Comparison of ENCODE assay signal across 17 cellular contexts in genomic region chrX:68681443-68681941, GRCh38. TPM values are rescaled to one million over a fixed set of nuclear protein-coding genes. Genes with fewer than 3 reads are reported as not detected.
DNase-seq lines count a peak whose midpoint lies in the region; ATAC-seq and TF ChIP-seq lines count a peak whose summit lies in the region.
"Had no signal": no experiment of that assay in that cellular context is flagged by ENCODE, and none has a peak within 500 bp of the region (broad histone marks: within the 10 kb centered on the region; RNA-seq: fewer than 3 reads in every experiment).

No MANE protein-coding gene starts in this region.

- 40 to 65% (median 50%) methylated on average over 1 to 2 of the region's 2 CpGs for WGBS in adrenal gland, 4 donors

- TF ChIP-seq POLR2A in adrenal gland (IDR thresholded peaks at IDR 0.05): no peak

- H3K9me3 ChIP-seq in adrenal gland (replicated peaks in 1 of 3): no peaks in the 10 kb centered on the region
- no peaks in the 10 kb centered on the region for H3K9me3 ChIP-seq in PC-9 (ENCODE audit: insufficient read depth, low read depth)
- H3K9me3 ChIP-seq: colonic mucosa had no signal

- no peaks in the 10 kb centered on the region for H3K9me2 ChIP-seq in PC-9 (ENCODE audit: insufficient read depth)

- no peaks in the 10 kb centered on the region for H3K36me3 ChIP-seq in adrenal gland (replicated peaks in 1 of 2)
- no peaks in the 10 kb centered on the region for H3K36me3 ChIP-seq in PC-9 (ENCODE audit: low read depth)
- H3K36me3 ChIP-seq: colonic mucosa had no signal

- no peaks in the 10 kb centered on the region for H3K79me2 ChIP-seq in PC-9 (ENCODE audit: low read depth)

- H3K27me3 ChIP-seq in adrenal gland: peaks cover 9% of the 10 kb centered on the region
- no peaks in the 10 kb centered on the region for H3K27me3 ChIP-seq in PC-9 (ENCODE audit: insufficient read depth, low read depth)

- CTCF ChIA-PET in PC-9 (lab: Charles Lee): no interaction called here

- no peak for TF ChIP-seq CTCF in AG09319 (IDR thresholded peaks at IDR 0.05; ENCODE audit: low read depth, low read length)
- no peak for TF ChIP-seq CTCF in GM10266 (IDR thresholded peaks at IDR 0.05; ENCODE audit: control insufficient read depth, insufficient read depth, low read depth, missing control alignments)
- no peak for TF ChIP-seq CTCF in adrenal gland (IDR thresholded peaks at IDR 0.05)
- TF ChIP-seq CTCF in PC-9 (conservative IDR thresholded peaks at IDR 0.05): no peak

- intact Hi-C loops in adrenal gland (cut with DNase I) (no loop called here), PC-9 (cut with micrococcal nuclease; ENCODE audit: unreplicated experiment) (no loop called here)

- H3K27ac ChIP-seq in adrenal gland (no peak overlapping the region), PC-9 (no peak overlapping the region)
- H3K27ac ChIP-seq: C4-2B, colonic mucosa had no signal

- H3F3A ChIP-seq in PC-9 (ENCODE audit: insufficient read depth, low read depth): no peaks in the 10 kb centered on the region

- no peak overlapping the region for H3K4me3 ChIP-seq in adrenal gland
- H3K4me3 ChIP-seq in PC-9: no peak overlapping the region
- H3K4me3 ChIP-seq: colonic mucosa had no signal

- no peak overlapping the region for H2AFZ ChIP-seq in PC-9

- H3K4me1 ChIP-seq in adrenal gland (replicated peaks in 1 of 2) (peaks cover 0 to 12% of the 10 kb centered on the region in 2 donors), PC-9 (replicated peaks; ENCODE audit: insufficient read depth) (no peaks in the 10 kb centered on the region)
- H3K4me1 ChIP-seq: colonic mucosa had no signal

- no peak overlapping the region for H3K4me2 ChIP-seq in PC-9

- DNase-seq in AG09319 (ENCODE audit: extremely low read depth, low read depth): peak; percentile 15
- peak; percentile 94 for DNase-seq in RPMI7951 (ENCODE audit: low read depth)
- peak; percentile 90 for DNase-seq in glomerular visceral epithelial cell (ENCODE audit: extremely low spot score)
- DNase-seq in cerebellum (ENCODE audit: low spot score): no peak
- no peak for DNase-seq in GM10266 (ENCODE audit: extremely low spot score)
- no peak for DNase-seq in adrenal gland
- no peak for DNase-seq in PC-9
- DNase-seq: activated CD4-positive, alpha-beta T cell treated with anti-CD3 and anti-CD28 coated beads, Interleukin-2, amount 10 ng/mL, durations not matched to agents 7 days and 5 days; colonic mucosa; GDM1; NCI-H146; occipital lobe; stimulated activated CD4-positive, alpha-beta T cell treated with anti-CD3 and anti-CD28 coated beads, Interleukin-15, amount 100 ng/mL, for 24 hours; SW 1271 had no signal

- BruUV-seq in PC-9 (replicated peaks; lab: Mats Ljungman, UMichigan): no TSS peak

- ATAC-seq in GM19452 (IDR thresholded peaks at IDR 0.05; ENCODE audit: unreplicated experiment): peak; percentile 41
- ATAC-seq: left lobe of liver had no signal

- POLR2A ChIA-PET in PC-9 (lab: Charles Lee; ENCODE audit: unreplicated experiment): interaction anchor here (0.5 kb wide), 1 partner anchor 93 kb away, joined by 11 read pairs; no protein-coding TSS in a partner anchor

- H4K20me1 ChIP-seq in PC-9 (ENCODE audit: insufficient read depth): no peaks in the 10 kb centered on the region

RNA-seq across cellular contexts. Expression of gene STARD8, which starts 34.0 kb away (rescaled TPM):
- 10.2 and 11.6 TPM in 2 replicates for total RNA-seq in RPMI7951 (2014; rRNA removed; shearing (Covaris generic))
- total RNA-seq in cerebellum (3.7 TPM), adrenal gland (10 to 100 TPM in 6 of 8 donors, 1 to 10 TPM in 2; 7.5 to 19.6 (median 11.1) TPM), PC-9 (2021) (1.6 and 2.2 TPM in 2 replicates)
- polyA plus RNA-seq in adrenal gland: 1 to 10 TPM; 2.8 to 4.9 (median 3.6) TPM

Comparison
In these comparisons a context has a peak if more than half of its experiments do, and no peak if none do; other contexts are left out.
1. DNase-seq: peak in AG09319 (single experiment), RPMI7951 (single experiment) and glomerular visceral epithelial cell (single experiment); none in cerebellum (single experiment), GM10266 (single experiment), adrenal gland (0 of 7) and PC-9 (0 of 2).